In the genomic region with DNA sequence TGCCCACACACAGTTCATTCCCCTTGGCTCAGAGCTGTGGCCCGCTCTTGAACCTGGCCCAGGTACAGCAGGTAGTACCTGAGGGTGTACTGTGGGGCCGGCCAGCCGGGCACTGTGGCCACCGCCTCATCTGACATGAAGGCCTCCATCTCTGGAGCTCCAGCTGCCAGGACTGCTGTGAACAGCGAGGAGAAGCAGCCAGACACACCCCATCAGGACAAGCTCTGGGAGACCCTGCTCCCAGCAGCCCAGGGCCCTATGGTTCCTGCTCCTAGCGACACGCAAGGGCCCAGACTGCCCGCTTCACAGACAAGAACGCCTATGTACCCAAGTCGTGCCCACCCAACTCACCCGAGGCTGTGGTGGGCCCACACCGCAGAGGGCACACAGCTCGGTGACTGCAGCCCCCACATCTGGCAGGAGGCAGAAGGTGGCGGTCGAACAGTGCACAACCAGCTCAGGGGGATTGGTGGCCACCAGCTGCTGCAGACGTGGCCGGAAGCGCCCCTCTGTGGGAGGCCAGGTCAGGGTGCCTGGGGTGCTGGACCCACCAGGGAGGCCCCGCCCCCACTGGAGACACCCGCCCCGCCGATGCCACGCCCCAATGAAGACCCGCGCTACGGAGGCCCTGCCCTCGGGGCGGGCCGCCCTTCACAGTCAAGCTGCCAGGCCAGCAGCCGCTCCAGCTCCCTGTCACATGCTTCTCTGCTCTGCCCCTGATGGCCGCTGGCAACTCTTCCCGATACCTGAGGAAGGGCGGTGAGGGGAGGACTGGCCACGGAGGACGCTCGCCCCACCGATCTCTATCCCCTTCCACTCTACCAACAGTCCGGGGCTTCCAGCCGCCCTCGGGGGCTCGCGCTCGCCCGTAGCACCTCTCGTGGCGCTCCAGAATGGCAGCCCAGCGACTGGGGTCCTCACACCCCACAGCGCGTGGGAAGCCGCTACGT, we compare ENCODE assay signal across 8 cellular contexts. TPM values are rescaled to one million over a fixed set of nuclear protein-coding genes. Genes with fewer than 3 reads are reported as not detected.
DNase-seq lines count a peak whose midpoint lies in the region; ATAC-seq and TF ChIP-seq lines count a peak whose summit lies in the region.

No MANE protein-coding gene starts in this region.

- H3K36me3 Mint-ChIP-seq in activated CD8-positive, alpha-beta T cell treated with anti-CD3 and anti-CD28 coated beads, Interleukin-2, amount 10 ng/mL, durations not matched to agents 7 days and 5 days (ENCODE audit: low read depth), result peaks cover 24% of the 10 kb centered on the region
- peaks cover 0 to 14% (median 3%) of the 10 kb centered on the region in 3 donors for H3K36me3 Mint-ChIP-seq in naive thymus-derived CD8-positive, alpha-beta T cell

- peak overlapping the region; percentile 69 for H2AFZ ChIP-seq in fibroblast of lung (ENCODE audit: low read length)

- no peaks in the 10 kb centered on the region for H4K20me1 ChIP-seq in fibroblast of lung (ENCODE audit: control insufficient read depth, extremely low read depth, insufficient read depth, low read length)

- H3K79me2 ChIP-seq in fibroblast of lung (ENCODE audit: control insufficient read depth, insufficient read depth, low read length), result peaks cover 31% of the 10 kb centered on the region

- peak overlapping the region; percentile 78 for H3K27ac Mint-ChIP-seq in activated CD8-positive, alpha-beta T cell treated with anti-CD3 and anti-CD28 coated beads, Interleukin-2, amount 10 ng/mL, durations not matched to agents 7 days and 5 days
- peak overlapping the region in 9 of 10 donors; percentile 37 to 94 (median 83) for H3K27ac Mint-ChIP-seq in naive thymus-derived CD8-positive, alpha-beta T cell

- peak overlapping the region; percentile 23 for H3K9ac ChIP-seq in fibroblast of lung (ENCODE audit: insufficient read depth, low read length)

- POLR2A ChIA-PET in activated CD8-positive, alpha-beta T cell treated with anti-CD3 and anti-CD28 coated beads, Interleukin-2, amount 10 ng/mL, durations not matched to agents 7 days and 5 days (lab: Charles Lee), result interaction anchor here (0.5 to 1.3 kb wide), 3 partner anchors 11 to 78 kb away, joined by 3 read pairs; partner anchors contain the start of genes METTL26 and WDR24
- POLR2A ChIA-PET in naive thymus-derived CD8-positive, alpha-beta T cell (lab: Charles Lee), result interaction anchor here (0.6 to 8.3 kb wide), 7 partner anchors 9 to 47 kb away, joined by 3 to 95 read pairs (median 6); partner anchors contain the start of genes CCDC78, RHOT2 and WDR24

- H3K4me3 ChIP-seq in AG10803 (ENCODE audit: low read length) (peak overlapping the region; percentile 66), fibroblast of lung (replicated peaks in 1 of 4; ENCODE audit: control extremely low read depth in 1 of 4, insufficient read depth in 1 of 4, low read depth in 3 of 4, low read length in 4 of 4) (peak overlapping the region; percentile 43 to 57 (median 45)), tibial artery (peak overlapping the region; percentile 60 to 81)

- H3K27me3 ChIP-seq in fibroblast of lung (ENCODE audit: control insufficient read depth, insufficient read depth, low read length) (no peaks in the 10 kb centered on the region), tibial artery (peaks cover 0 to 8% of the 10 kb centered on the region in 2 donors)

- H3K9me3 Mint-ChIP-seq in activated CD8-positive, alpha-beta T cell treated with anti-CD3 and anti-CD28 coated beads, Interleukin-2, amount 10 ng/mL, durations not matched to agents 7 days and 5 days (ENCODE audit: insufficient read depth), result no peaks in the 10 kb centered on the region
- H3K9me3 Mint-ChIP-seq in naive thymus-derived CD8-positive, alpha-beta T cell, result no peaks in the 10 kb centered on the region

- TF ChIP-seq CTCF in AG10803 (conservative IDR thresholded peaks at IDR 0.05; ENCODE audit: low read length), result no peak
- TF ChIP-seq CTCF in fibroblast of lung (conservative IDR thresholded peaks at IDR 0.05 in 1 of 2, IDR thresholded peaks at IDR 0.05 in 1 of 2; ENCODE audit: low read depth in 1 of 2, low read length in 2 of 2), result no peak
- TF ChIP-seq CTCF in tibial artery (IDR thresholded peaks at IDR 0.05), result no peak

- H3K36me3 ChIP-seq in fibroblast of lung (ENCODE audit: control insufficient read depth, insufficient read depth, low read length) (peaks cover 20% of the 10 kb centered on the region), tibial artery (peaks cover 17 to 31% (median 18%) of the 10 kb centered on the region in 3 donors)

- no peaks in the 10 kb centered on the region for H3K9me3 ChIP-seq in fibroblast of lung (ENCODE audit: control insufficient read depth, insufficient read depth, low read depth, low read length)
- no peaks in the 10 kb centered on the region for H3K9me3 ChIP-seq in tibial artery

- CTCF ChIA-PET in activated CD8-positive, alpha-beta T cell treated with anti-CD3 and anti-CD28 coated beads, Interleukin-2, amount 10 ng/mL, durations not matched to agents 7 days and 5 days (lab: Charles Lee), result interaction anchor here (1.0 to 2.6 kb wide), 2 partner anchors 11 to 42 kb away, joined by 3 to 10 read pairs; partner anchors contain the start of gene RHOT2

- H3K27me3 Mint-ChIP-seq in activated CD8-positive, alpha-beta T cell treated with anti-CD3 and anti-CD28 coated beads, Interleukin-2, amount 10 ng/mL, durations not matched to agents 7 days and 5 days (ENCODE audit: low read depth), result peaks cover 6% of the 10 kb centered on the region
- H3K27me3 Mint-ChIP-seq in naive thymus-derived CD8-positive, alpha-beta T cell, result peaks cover 0 to 2% (median 0%) of the 10 kb centered on the region in 5 donors

- ATAC-seq in GM19397 (IDR thresholded peaks at IDR 0.05; ENCODE audit: unreplicated experiment), result peak; percentile 1
- ATAC-seq in activated CD8-positive, alpha-beta T cell treated with anti-CD3 and anti-CD28 coated beads, Interleukin-2, amount 10 ng/mL, durations not matched to agents 7 days and 5 days, result peak; percentile 16
- peak; percentile 9 to 23 for ATAC-seq in naive thymus-derived CD8-positive, alpha-beta T cell
- ATAC-seq in HG02678 (IDR thresholded peaks at IDR 0.05; ENCODE audit: unreplicated experiment), result no peak

- peak overlapping the region; percentile 73 for H3K4me3 Mint-ChIP-seq in activated CD8-positive, alpha-beta T cell treated with anti-CD3 and anti-CD28 coated beads, Interleukin-2, amount 10 ng/mL, durations not matched to agents 7 days and 5 days
- H3K4me3 Mint-ChIP-seq in naive thymus-derived CD8-positive, alpha-beta T cell, result peak overlapping the region; percentile 66 to 90 (median 84)

- H3K27ac ChIP-seq in fibroblast of lung (ENCODE audit: insufficient read depth, low read length) (peak overlapping the region; percentile 67), tibial artery (peak overlapping the region; percentile 79 to 87)

- H3K4me1 Mint-ChIP-seq in activated CD8-positive, alpha-beta T cell treated with anti-CD3 and anti-CD28 coated beads, Interleukin-2, amount 10 ng/mL, durations not matched to agents 7 days and 5 days (ENCODE audit: low read depth), result peaks cover 41% of the 10 kb centered on the region
- H3K4me1 Mint-ChIP-seq in naive thymus-derived CD8-positive, alpha-beta T cell, result peaks cover 7 to 46% (median 33%) of the 10 kb centered on the region in 4 donors

- H3K4me1 ChIP-seq in fibroblast of lung (ENCODE audit: control insufficient read depth, extremely low read depth, insufficient read depth, low read length), result peaks cover 23% of the 10 kb centered on the region
- H3K4me1 ChIP-seq in tibial artery, result peaks cover 3 to 67% (median 50%) of the 10 kb centered on the region in 4 donors

- intact Hi-C loops in tibial artery (cut with DNase I; ENCODE audit: low total_unique reads), result no loop called here

- DNase-seq in AG10803 (ENCODE audit: low read depth), result peak; percentile 38
- DNase-seq in NCI-H345 treated with DMSO at 0.1 percent for 48 hours (lab: John Stamatoyannopoulos, UW; ENCODE audit: unreplicated experiment), result peak; percentile 59
- peak; percentile 65 for DNase-seq in activated CD8-positive, alpha-beta T cell treated with anti-CD3 and anti-CD28 coated beads, Interleukin-2, amount 10 ng/mL, durations not matched to agents 7 days and 5 days
- peak; percentile 45 to 56 for DNase-seq in fibroblast of lung (ENCODE audit: low read depth in 2 of 2)
- peak in 9 of 10 donors; percentile 33 to 76 (median 55) for DNase-seq in naive thymus-derived CD8-positive, alpha-beta T cell
- DNase-seq in tibial artery, result peak; percentile 59 to 87

- H3K4me2 ChIP-seq in fibroblast of lung (ENCODE audit: extremely low read depth, insufficient read depth, low read length), result peak overlapping the region; percentile 75

RNA-seq across cellular contexts. Expression of gene STUB1, which starts 1.1 kb away (rescaled TPM):
- total RNA-seq in activated CD8-positive, alpha-beta T cell treated with anti-CD3 and anti-CD28 coated beads, Interleukin-2, amount 10 ng/mL, durations not matched to agents 7 days and 5 days, result 10 to 100 TPM; 80.4 to 86.4 TPM
- total RNA-seq in fibroblast of lung, result 114 and 133 TPM in 2 replicates
- polyA plus RNA-seq in fibroblast of lung, result 94.6 and 146 TPM in 2 replicates
- 99.4 and 161 TPM in 2 replicates for polyA plus RNA-seq in fibroblast of lung (2012)
- polyA minus RNA-seq in fibroblast of lung (ENCODE audit: low replicate concordance), result 143 and 175 TPM in 2 replicates
- total RNA-seq in naive thymus-derived CD8-positive, alpha-beta T cell, result 100 to 1,000 TPM in 1 of 2 experiments, 10 to 100 TPM in 1; 86.4 to 103 TPM
- 100 to 1,000 TPM; 133 to 142 (median 135) TPM for polyA plus RNA-seq in naive thymus-derived CD8-positive, alpha-beta T cell

RNA-seq across cellular contexts. Expression of gene RHBDL1, which starts 3.7 kb away (rescaled TPM):
- total RNA-seq in activated CD8-positive, alpha-beta T cell treated with anti-CD3 and anti-CD28 coated beads, Interleukin-2, amount 10 ng/mL, durations not matched to agents 7 days and 5 days, result 1 to 10 TPM; 1.4 to 1.9 TPM
- 2.6 and 7.1 TPM in 2 replicates for total RNA-seq in fibroblast of lung
- polyA plus RNA-seq in fibroblast of lung, result 0.76 and 1.4 TPM in 2 replicates
- 1.4 and 2.8 TPM in 2 replicates for polyA plus RNA-seq in fibroblast of lung (2012)
- 1.6 and 2.6 TPM in 2 replicates for polyA minus RNA-seq in fibroblast of lung (ENCODE audit: low replicate concordance)
- 1 to 10 TPM; 1.3 to 1.4 TPM for total RNA-seq in naive thymus-derived CD8-positive, alpha-beta T cell
- polyA plus RNA-seq in naive thymus-derived CD8-positive, alpha-beta T cell, result not detected

RNA-seq across cellular contexts. Expression of gene JMJD8, which starts 5.0 kb away (rescaled TPM):
- total RNA-seq in activated CD8-positive, alpha-beta T cell treated with anti-CD3 and anti-CD28 coated beads, Interleukin-2, amount 10 ng/mL, durations not matched to agents 7 days and 5 days, result 10 to 100 TPM; 36.1 to 39.0 TPM
- 19.8 and 23.8 TPM in 2 replicates for total RNA-seq in fibroblast of lung
- 31.5 and 37.8 TPM in 2 replicates for polyA plus RNA-seq in fibroblast of lung
- polyA plus RNA-seq in fibroblast of lung (2012), result 43.0 and 52.7 TPM in 2 replicates
- 49.5 and 60.5 TPM in 2 replicates for polyA minus RNA-seq in fibroblast of lung (ENCODE audit: low replicate concordance)
- total RNA-seq in naive thymus-derived CD8-positive, alpha-beta T cell, result 10 to 100 TPM; 40.8 to 41.2 TPM
- polyA plus RNA-seq in naive thymus-derived CD8-positive, alpha-beta T cell, result 10 to 100 TPM; 31.7 to 62.8 (median 46.0) TPM

RNA-seq across cellular contexts. Expression of gene WDR24, which starts 11.1 kb away (rescaled TPM):
- total RNA-seq in activated CD8-positive, alpha-beta T cell treated with anti-CD3 and anti-CD28 coated beads, Interleukin-2, amount 10 ng/mL, durations not matched to agents 7 days and 5 days, result 10 to 100 TPM; 16.9 to 19.4 TPM
- 5.6 and 6.1 TPM in 2 replicates for total RNA-seq in fibroblast of lung
- polyA plus RNA-seq in fibroblast of lung, result 2.1 and 3.5 TPM in 2 replicates
- 6.4 and 9.8 TPM in 2 replicates for polyA plus RNA-seq in fibroblast of lung (2012)
- polyA minus RNA-seq in fibroblast of lung (ENCODE audit: low replicate concordance), result 10.2 and 15.5 TPM in 2 replicates
- 10 to 100 TPM; 16.1 to 18.4 TPM for total RNA-seq in naive thymus-derived CD8-positive, alpha-beta T cell
- polyA plus RNA-seq in naive thymus-derived CD8-positive, alpha-beta T cell, result 10 to 100 TPM; 12.7 to 18.9 (median 14.7) TPM

RNA-seq across cellular contexts. Expression of gene RHOT2, which starts 11.2 kb away (rescaled TPM):
- total RNA-seq in activated CD8-positive, alpha-beta T cell treated with anti-CD3 and anti-CD28 coated beads, Interleukin-2, amount 10 ng/mL, durations not matched to agents 7 days and 5 days, result 100 to 1,000 TPM; 135 to 139 TPM
- total RNA-seq in fibroblast of lung, result 27.7 and 29.6 TPM in 2 replicates
- 35.4 and 39.7 TPM in 2 replicates for polyA plus RNA-seq in fibroblast of lung
- polyA plus RNA-seq in fibroblast of lung (2012), result 49.7 and 60.2 TPM in 2 replicates
- 36.3 and 40.9 TPM in 2 replicates for polyA minus RNA-seq in fibroblast of lung (ENCODE audit: low replicate concordance)
- 100 to 1,000 TPM; 220 TPM for total RNA-seq in naive thymus-derived CD8-positive, alpha-beta T cell
- 10 to 100 TPM; 25.1 to 44.8 (median 31.8) TPM for polyA plus RNA-seq in naive thymus-derived CD8-positive, alpha-beta T cell
